In genomic region chr20:7147220-7147601, GRCh38 we compare ENCODE assay signal across 30 cellular contexts.
A peak's percentile ranks its signal among the peaks of the same experiment; 100 is the strongest.
DNase-seq lines count a peak whose midpoint lies in the region; ATAC-seq and TF ChIP-seq lines count a peak whose summit lies in the region.
"Had no signal": no experiment of that assay in that cellular context is flagged by ENCODE, and none has a peak within 500 bp of the region (broad histone marks: within the 10 kb centered on the region; RNA-seq: fewer than 3 reads in every experiment).

No MANE protein-coding gene starts in this region.

- intact Hi-C loops in left cardiac atrium (cut with DNase I) (no loop called here), Calu3 (cut with micrococcal nuclease; ENCODE audit: unreplicated experiment) (no loop called here)

- ATAC-seq in left cardiac atrium: peak; percentile 38 to 89
- ATAC-seq: activated naive CD8-positive, alpha-beta T cell treated with anti-CD3 and anti-CD28 coated beads, Interleukin-2, amount 50 U/mL, for 24 hours; esophagus mucosa; T-cell had no signal

- H3K36me3 Mint-ChIP-seq in nephron progenitor cell (ENCODE audit: low read depth) (no peaks in the 10 kb centered on the region), Calu3 (ENCODE audit: insufficient read depth, unreplicated experiment) (no peaks in the 10 kb centered on the region)
- H3K36me3 Mint-ChIP-seq: CD4-positive, CD25-positive, alpha-beta regulatory T cell; IgD-negative memory B cell; T-cell had no signal

- H3K27me3 Mint-ChIP-seq in nephron progenitor cell (ENCODE audit: low read depth, poor library complexity) (no peaks in the 10 kb centered on the region), Calu3 (ENCODE audit: unreplicated experiment) (no peaks in the 10 kb centered on the region)
- H3K27me3 Mint-ChIP-seq: activated CD4-positive, alpha-beta memory T cell treated with anti-CD3 and anti-CD28 coated beads, Interleukin-2, amount 10 ng/mL, durations not matched to agents 7 days and 5 days; activated naive CD8-positive, alpha-beta T cell treated with anti-CD3 and anti-CD28 coated beads, Interleukin-2, amount 50 U/mL, for 24 hours; CD4-positive, CD25-positive, alpha-beta regulatory T cell; IgD-negative memory B cell; T-cell had no signal

- H3K4me3 Mint-ChIP-seq in nephron progenitor cell: no peak overlapping the region
- H3K4me3 Mint-ChIP-seq in Calu3 (ENCODE audit: low read depth, unreplicated experiment): no peak overlapping the region
- H3K4me3 Mint-ChIP-seq: activated CD4-positive, alpha-beta memory T cell treated with anti-CD3 and anti-CD28 coated beads, Interleukin-2, amount 10 ng/mL, durations not matched to agents 7 days and 5 days; activated naive CD8-positive, alpha-beta T cell treated with anti-CD3 and anti-CD28 coated beads, Interleukin-2, amount 50 U/mL, for 24 hours; CD4-positive, CD25-positive, alpha-beta regulatory T cell; IgD-negative memory B cell; T-cell had no signal

- H3K4me3 ChIP-seq in WERI-Rb-1 (ENCODE audit: low read depth, low read length): no peak overlapping the region
- H3K4me3 ChIP-seq: Peyer's patch, SJSA1 had no signal

- no peak overlapping the region for H3K27ac ChIP-seq in WERI-Rb-1
- H3K27ac ChIP-seq: 22Rv1, Peyer's patch, SJSA1 had no signal

- H3K9me3 ChIP-seq in WERI-Rb-1 (ENCODE audit: severe bottlenecking): no peaks in the 10 kb centered on the region
- H3K9me3 ChIP-seq: Peyer's patch, SJSA1 had no signal

- CTCF ChIA-PET in Calu3 (lab: Charles Lee): no interaction called here

- H3K4me1 Mint-ChIP-seq in nephron progenitor cell (peaks cover 24% of the 10 kb centered on the region), Calu3 (ENCODE audit: low read depth, unreplicated experiment) (peaks cover 4% of the 10 kb centered on the region)
- H3K4me1 Mint-ChIP-seq: activated CD4-positive, alpha-beta memory T cell treated with anti-CD3 and anti-CD28 coated beads, Interleukin-2, amount 10 ng/mL, durations not matched to agents 7 days and 5 days; activated naive CD8-positive, alpha-beta T cell treated with anti-CD3 and anti-CD28 coated beads, Interleukin-2, amount 50 U/mL, for 24 hours; CD4-positive, CD25-positive, alpha-beta regulatory T cell; IgD-negative memory B cell; T-cell had no signal

- H3K9me3 Mint-ChIP-seq in nephron progenitor cell (no peaks in the 10 kb centered on the region), Calu3 (ENCODE audit: low read depth, unreplicated experiment) (no peaks in the 10 kb centered on the region)

- peak; percentile 33 for DNase-seq in DMS 273 (lab: John Stamatoyannopoulos, UW; ENCODE audit: unreplicated experiment)
- no peak for DNase-seq in DMS 273 treated with DMSO at 0.1 percent for 48 hours (lab: John Stamatoyannopoulos, UW)
- DNase-seq in WERI-Rb-1: peak; percentile 10
- DNase-seq in left cardiac atrium: no peak
- DNase-seq in nephron progenitor cell: no peak
- DNase-seq in activated CD8-positive, alpha-beta memory T cell treated with anti-CD3 and anti-CD28 coated beads for 24 hours: no peak
- DNase-seq in Calu3: no peak
- no peak for DNase-seq in NOMO-1 (lab: John Stamatoyannopoulos, UW; ENCODE audit: unreplicated experiment in 2 of 2)
- DNase-seq: activated CD4-positive, alpha-beta memory T cell treated with anti-CD3 and anti-CD28 coated beads, Interleukin-2, amount 10 ng/mL, durations not matched to agents 7 days and 5 days; activated CD4-positive, CD25-positive, alpha-beta regulatory T cell treated with anti-CD3 and anti-CD28 coated beads, Interleukin-2, amount 50 U/mL, for 72 hours; activated effector memory CD4-positive, alpha-beta T cell treated with Interleukin-2 at 50 U/mL for 16 hours; activated naive CD8-positive, alpha-beta T cell treated with anti-CD3 and anti-CD28 coated beads, Interleukin-2, amount 50 U/mL, for 24 hours; CD4-positive, CD25-positive, alpha-beta regulatory T cell; DMS153; effector CD8-positive, alpha-beta T cell; foreskin melanocyte; GDM1; H7; islet precursor cell; NCI-H1105 treated with DMSO at 0.1 percent for 48 hours; NCI-H446 treated with DMSO at 0.1 percent for 48 hours; nucleus accumbens; Peyer's patch; small intestine; stimulated activated CD4-positive, alpha-beta T cell treated with anti-CD3 and anti-CD28 coated beads, Interleukin-1b, Interleukin-23, amount 100 ng/mL, for 48 hours; T-cell had no signal

- H3K36me3 ChIP-seq in WERI-Rb-1: no peaks in the 10 kb centered on the region
- H3K36me3 ChIP-seq: Peyer's patch, SJSA1 had no signal

- H3K27me3 ChIP-seq in WERI-Rb-1 (ENCODE audit: insufficient read depth, low read depth, severe bottlenecking): peaks cover 4% of the 10 kb centered on the region
- H3K27me3 ChIP-seq: Peyer's patch, SJSA1 had no signal

- BruUV-seq in Calu3 (replicated peaks; lab: Mats Ljungman, UMichigan): no TSS peak

- TF ChIP-seq CTCF in WERI-Rb-1 (IDR thresholded peaks at IDR 0.05; ENCODE audit: low read depth, low read length) (no peak), nephron progenitor cell (IDR thresholded peaks at IDR 0.05) (no peak), Calu3 (IDR thresholded peaks at IDR 0.05; ENCODE audit: unreplicated experiment) (no peak)

- H3K27ac Mint-ChIP-seq in nephron progenitor cell (peak overlapping the region; percentile 93), Calu3 (ENCODE audit: unreplicated experiment) (no peak overlapping the region)
- H3K27ac Mint-ChIP-seq: activated CD4-positive, alpha-beta memory T cell treated with anti-CD3 and anti-CD28 coated beads, Interleukin-2, amount 10 ng/mL, durations not matched to agents 7 days and 5 days; activated naive CD8-positive, alpha-beta T cell treated with anti-CD3 and anti-CD28 coated beads, Interleukin-2, amount 50 U/mL, for 24 hours; CD4-positive, CD25-positive, alpha-beta regulatory T cell; IgD-negative memory B cell; T-cell had no signal

Comparison
In these comparisons a context has a peak if more than half of its experiments do, and no peak if none do; other contexts are left out.
1. DNase-seq: peak in DMS 273 (single experiment) and WERI-Rb-1 (single experiment); none in DMS 273 treated with DMSO at 0.1 percent for 48 hours (single experiment), left cardiac atrium (single experiment), nephron progenitor cell (single experiment), activated CD8-positive, alpha-beta memory T cell treated with anti-CD3 and anti-CD28 coated beads for 24 hours (single experiment), Calu3 (single experiment) and NOMO-1 (0 of 2).